In genomic region chr10:27794157-27794556, GRCh38 we compare ENCODE assay signal across 15 cellular contexts. TPM values are rescaled to one million over a fixed set of nuclear protein-coding genes. Genes with fewer than 3 reads are reported as not detected.
DNase-seq lines count a peak whose midpoint lies in the region; ATAC-seq and TF ChIP-seq lines count a peak whose summit lies in the region.
"Had no signal": no experiment of that assay in that cellular context is flagged by ENCODE, and none has a peak within 500 bp of the region (broad histone marks: within the 10 kb centered on the region; RNA-seq: fewer than 3 reads in every experiment).

No MANE protein-coding gene starts in this region.

- H3K4me3 Mint-ChIP-seq in activated CD4-positive, alpha-beta T cell treated with anti-CD3 and anti-CD28 coated beads for 36 hours: no peak overlapping the region
- H3K4me3 Mint-ChIP-seq: B cell; T-helper 2 cell treated with Interferon-gamma antibody and Interleukin-4, amounts not matched to agents 5 μg/mL and 100 μg/mL, for 36 hours had no signal

- H3K27me3 Mint-ChIP-seq in activated CD4-positive, alpha-beta T cell treated with anti-CD3 and anti-CD28 coated beads for 36 hours: peaks cover 27% of the 10 kb centered on the region

- no peaks in the 10 kb centered on the region for H3K36me3 Mint-ChIP-seq in activated CD4-positive, alpha-beta T cell treated with anti-CD3 and anti-CD28 coated beads for 36 hours (ENCODE audit: low read depth)

- peak; percentile 42 to 60 (median 45) for TF ChIP-seq CTCF in esophagus muscularis mucosa (IDR thresholded peaks at IDR 0.05)
- TF ChIP-seq CTCF in retinal pigment epithelial cell (conservative IDR thresholded peaks at IDR 0.05; ENCODE audit: low read depth, low read length): peak; percentile 39

- no peaks in the 10 kb centered on the region for H3K4me1 Mint-ChIP-seq in activated CD4-positive, alpha-beta T cell treated with anti-CD3 and anti-CD28 coated beads for 36 hours
- H3K4me1 Mint-ChIP-seq: B cell had no signal

- DNase-seq in activated CD4-positive, alpha-beta T cell treated with anti-CD3 and anti-CD28 coated beads for 36 hours: peak; percentile 12
- no peak for DNase-seq in activated CD4-positive, alpha-beta T cell treated with anti-CD3 and anti-CD28 coated beads for 48 hours
- DNase-seq in NCI-H69 (lab: John Stamatoyannopoulos, UW) (peak; percentile 4), esophagus muscularis mucosa (ENCODE audit: extremely low spot score) (no peak), retinal pigment epithelial cell (ENCODE audit: low read depth) (no peak), H7 (no peak), glomerular visceral epithelial cell (ENCODE audit: extremely low spot score) (no peak)
- no peak for DNase-seq in effector CD4-positive, alpha-beta T cell
- DNase-seq: activated CD8-positive, alpha-beta memory T cell treated with anti-CD3 and anti-CD28 coated beads for 24 hours; activated naive CD4-positive, alpha-beta T cell treated with Interleukin-2 at 50 U/mL for 16 hours; foreskin melanocyte; NCI-H187 had no signal

- H3K27ac Mint-ChIP-seq in activated CD4-positive, alpha-beta T cell treated with anti-CD3 and anti-CD28 coated beads for 36 hours: no peak overlapping the region
- H3K27ac Mint-ChIP-seq: B cell; T-helper 2 cell treated with Interferon-gamma antibody and Interleukin-4, amounts not matched to agents 5 μg/mL and 100 μg/mL, for 36 hours had no signal

- CTCF ChIA-PET in activated CD4-positive, alpha-beta T cell treated with anti-CD3 and anti-CD28 coated beads for 36 hours (lab: Charles Lee): no interaction called here

- TF ChIP-seq POLR2A in esophagus muscularis mucosa (IDR thresholded peaks at IDR 0.05; ENCODE audit: low read depth): no peak

- no peak for TF ChIP-seq EP300 in esophagus muscularis mucosa (IDR thresholded peaks at IDR 0.05)

- no peaks in the 10 kb centered on the region for H3K9me3 ChIP-seq in esophagus muscularis mucosa

- no peaks in the 10 kb centered on the region for H3K4me1 ChIP-seq in esophagus muscularis mucosa

- ATAC-seq in activated CD4-positive, alpha-beta T cell treated with anti-CD3 and anti-CD28 coated beads for 36 hours: no peak

- no peaks in the 10 kb centered on the region for H3K9me3 Mint-ChIP-seq in activated CD4-positive, alpha-beta T cell treated with anti-CD3 and anti-CD28 coated beads for 36 hours (ENCODE audit: low read depth)
- H3K9me3 Mint-ChIP-seq: T-helper 2 cell treated with Interferon-gamma antibody and Interleukin-4, amounts not matched to agents 5 μg/mL and 100 μg/mL, for 36 hours had no signal

- WGBS in esophagus muscularis mucosa: 35% methylated on average over 1 of the region's 1 CpG

- H3K36me3 ChIP-seq in esophagus muscularis mucosa: no peaks in the 10 kb centered on the region
- no peaks in the 10 kb centered on the region for H3K36me3 ChIP-seq in H7 (replicated peaks; ENCODE audit: control insufficient read depth, insufficient read depth, low read length)

- no peak overlapping the region for H3K27ac ChIP-seq in esophagus muscularis mucosa (replicated peaks in 1 of 4)
- H3K27ac ChIP-seq: HL-60 had no signal

- H3K4me3 ChIP-seq in esophagus muscularis mucosa: no peak overlapping the region
- no peak overlapping the region for H3K4me3 ChIP-seq in retinal pigment epithelial cell (ENCODE audit: low read length)
- no peak overlapping the region for H3K4me3 ChIP-seq in H7 (ENCODE audit: insufficient read depth, low read depth, low read length)

- H3K27me3 ChIP-seq in esophagus muscularis mucosa: no peaks in the 10 kb centered on the region
- H3K27me3 ChIP-seq in H7 (ENCODE audit: control insufficient read depth, insufficient read depth, low read length): no peaks in the 10 kb centered on the region

- POLR2A ChIA-PET in activated CD4-positive, alpha-beta T cell treated with anti-CD3 and anti-CD28 coated beads for 36 hours (lab: Charles Lee): no interaction called here

- intact Hi-C loops in activated CD4-positive, alpha-beta T cell treated with anti-CD3 and anti-CD28 coated beads for 36 hours (cut with DNase I, micrococcal nuclease): no loop called here
- intact Hi-C loops in esophagus muscularis mucosa (cut with DNase I): loop anchor here (2.0 to 5.0 kb wide), 2 partner anchors 49 to 232 kb away; partner anchors contain the start of gene MKX

RNA-seq across cellular contexts. Expression of gene MKX, which starts 48.5 kb away (rescaled TPM):
- total RNA-seq in activated CD4-positive, alpha-beta T cell treated with anti-CD3 and anti-CD28 coated beads for 36 hours: under 1 TPM; 0.49 to 0.53 TPM
- 10 to 100 TPM; 19.2 to 35.5 (median 23.7) TPM for total RNA-seq in esophagus muscularis mucosa
- 0.38 and 0.96 TPM in 2 replicates for total RNA-seq in H7 (2014; rRNA removed; shearing (Covaris generic))
- total RNA-seq: B cell had no signal

Comparison
In these comparisons a context has a peak if more than half of its experiments do, and no peak if none do; other contexts are left out.
1. DNase-seq: peak in activated CD4-positive, alpha-beta T cell treated with anti-CD3 and anti-CD28 coated beads for 36 hours (single experiment) and NCI-H69 (single experiment); none in activated CD4-positive, alpha-beta T cell treated with anti-CD3 and anti-CD28 coated beads for 48 hours (single experiment), esophagus muscularis mucosa (single experiment), retinal pigment epithelial cell (single experiment), effector CD4-positive, alpha-beta T cell (single experiment), H7 (single experiment) and glomerular visceral epithelial cell (single experiment).
2. RNA of gene MKX, which starts 48.5 kb away (total RNA-seq): 19.2 to 35.5 TPM in esophagus muscularis mucosa; 0.49 to 0.53 TPM in activated CD4-positive, alpha-beta T cell treated with anti-CD3 and anti-CD28 coated beads for 36 hours and 0.38 to 0.96 TPM in H7; every median in the first group is over 10 times any median in the second.